23 cellular contexts compared by ENCODE assay signal in the genomic region with DNA sequence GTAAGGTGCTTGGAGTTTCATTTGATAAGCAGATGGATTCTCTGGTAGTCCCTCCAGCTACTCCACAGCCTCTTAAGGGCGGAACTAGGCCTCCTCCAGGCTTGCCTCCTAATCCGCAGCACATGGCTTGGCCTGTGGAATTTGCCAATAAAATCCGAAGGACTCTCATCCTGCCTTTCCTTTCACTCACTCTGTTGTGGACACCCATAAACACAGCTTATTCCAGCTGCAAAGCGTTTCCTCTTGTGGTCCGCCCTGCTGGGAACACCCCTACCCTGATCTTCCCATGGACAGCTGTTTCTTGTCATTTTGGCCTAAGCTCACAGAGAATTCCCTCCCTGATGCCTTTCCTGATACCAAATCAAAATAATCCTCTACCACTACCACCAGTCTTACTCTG.
"Had no signal": no experiment of that assay in that cellular context is flagged by ENCODE, and none has a peak within 500 bp of the region (broad histone marks: within the 10 kb centered on the region; RNA-seq: fewer than 3 reads in every experiment).

No MANE protein-coding gene starts in this region.

- H3K27me3 ChIP-seq: thyroid gland had no signal

- H3K9me3 ChIP-seq: heart right ventricle, left lung, spleen, thyroid gland, uterus had no signal

- H3K4me1 ChIP-seq: left lung, thyroid gland, uterus had no signal

- H3K36me3 ChIP-seq: heart right ventricle, left lung, spleen, thyroid gland, uterus had no signal

- DNase-seq: activated CD4-positive, alpha-beta T cell treated with anti-CD3 and anti-CD28 coated beads for 36 hours; activated CD4-positive, alpha-beta T cell treated with anti-CD3 and anti-CD28 coated beads, Interleukin-2, amount 50 U/mL, for 4 hours; activated CD8-positive, alpha-beta memory T cell treated with anti-CD3 and anti-CD28 coated beads for 24 hours; activated CD8-positive, alpha-beta memory T cell treated with anti-CD3 and anti-CD28 coated beads, Interleukin-2, amount 50 U/mL, for 4 hours; activated T-cell treated with anti-CD3 and anti-CD28 coated beads, Interleukin-2, amount 50 U/mL, for 24 hours; heart right ventricle; left lung; naive B cell; occipital lobe; retina; spleen; stimulated activated CD4-positive, alpha-beta T cell treated with anti-CD3 and anti-CD28 coated beads, Interleukin-4, amount 100 ng/mL, for 1 hour; stimulated activated naive CD4-positive, alpha-beta T cell; T1000; thyroid gland; uterus had no signal

- ATAC-seq: activated CD4-positive, alpha-beta T cell treated with anti-CD3 and anti-CD28 coated beads for 36 hours; activated T-helper 17 cell treated with anti-CD3 and anti-CD28 coated beads, Interleukin-2, amount 50 U/mL, for 72 hours; left lung; WTC11 had no signal

- H3K9me3 Mint-ChIP-seq: activated T-cell treated with anti-CD3 and anti-CD28 coated beads, Interleukin-2, amount 50 U/mL, for 24 hours; activated T-helper 17 cell treated with anti-CD3 and anti-CD28 coated beads, Interleukin-2, amount 50 U/mL, for 72 hours; neural crest cell; T-helper 1 cell treated with Interleukin-12 subunit alpha and Interleukin-12 subunit beta and Interleukin-4 antibody, amounts not matched to agents 30 μg/mL and 1 μg/mL, for 36 hours; WTC11 had no signal

- H3K4me3 ChIP-seq: heart right ventricle, left lung, spleen, thyroid gland, uterus had no signal

- H3K4me1 Mint-ChIP-seq: activated CD4-positive, alpha-beta T cell treated with anti-CD3 and anti-CD28 coated beads for 36 hours; activated T-helper 17 cell treated with anti-CD3 and anti-CD28 coated beads, Interleukin-2, amount 50 U/mL, for 72 hours; naive B cell had no signal

- H3K4me3 Mint-ChIP-seq: activated CD4-positive, alpha-beta T cell treated with anti-CD3 and anti-CD28 coated beads for 36 hours; activated naive CD8-positive, alpha-beta T cell; activated T-cell treated with anti-CD3 and anti-CD28 coated beads, Interleukin-2, amount 50 U/mL, for 24 hours; activated T-helper 17 cell treated with anti-CD3 and anti-CD28 coated beads, Interleukin-2, amount 50 U/mL, for 72 hours; neural crest cell; T-helper 1 cell treated with Interleukin-12 subunit alpha and Interleukin-12 subunit beta and Interleukin-4 antibody, amounts not matched to agents 30 μg/mL and 1 μg/mL, for 36 hours; WTC11 had no signal

- H3K36me3 Mint-ChIP-seq: activated naive CD8-positive, alpha-beta T cell; naive B cell; WTC11 had no signal

- H3K27ac ChIP-seq: epithelial cell of prostate, heart right ventricle, left lung, spleen, thyroid gland, uterus had no signal

- H3K27ac Mint-ChIP-seq: activated CD4-positive, alpha-beta T cell treated with anti-CD3 and anti-CD28 coated beads for 36 hours; activated naive CD8-positive, alpha-beta T cell; activated T-cell treated with anti-CD3 and anti-CD28 coated beads, Interleukin-2, amount 50 U/mL, for 24 hours; activated T-helper 17 cell treated with anti-CD3 and anti-CD28 coated beads, Interleukin-2, amount 50 U/mL, for 72 hours; naive B cell; progenitor cell of endocrine pancreas; T-helper 1 cell treated with Interleukin-12 subunit alpha and Interleukin-12 subunit beta and Interleukin-4 antibody, amounts not matched to agents 30 μg/mL and 1 μg/mL, for 36 hours; WTC11 had no signal
